ENCODE assay signal across 19 cellular contexts in genomic region chr11:87425943-87426342, GRCh38.
DNase-seq lines count a peak whose midpoint lies in the region; ATAC-seq and TF ChIP-seq lines count a peak whose summit lies in the region.
"Had no signal": no experiment of that assay in that cellular context is flagged by ENCODE, and none has a peak within 500 bp of the region (broad histone marks: within the 10 kb centered on the region; RNA-seq: fewer than 3 reads in every experiment).

No MANE protein-coding gene starts in this region.

- no peaks in the 10 kb centered on the region for H3K9me2 ChIP-seq in MM.1S (replicated peaks; ENCODE audit: insufficient read depth, low read length)

- H3K36me3 ChIP-seq in osteoblast (ENCODE audit: insufficient read depth, low read length), result no peaks in the 10 kb centered on the region
- no peaks in the 10 kb centered on the region for H3K36me3 ChIP-seq in MM.1S (replicated peaks; ENCODE audit: insufficient read depth, low read length)
- H3K36me3 ChIP-seq: neutrophil, upper lobe of left lung had no signal

- no peak for ATAC-seq in HG03196 (IDR thresholded peaks at IDR 0.05; ENCODE audit: unreplicated experiment)

- no peaks in the 10 kb centered on the region for H3K9me3 ChIP-seq in osteoblast (ENCODE audit: low read depth, low read length)
- no peaks in the 10 kb centered on the region for H3K9me3 ChIP-seq in MM.1S (replicated peaks; ENCODE audit: insufficient read depth, low read length)
- H3K9me3 ChIP-seq: neutrophil, upper lobe of left lung had no signal

- TF ChIP-seq CTCF in osteoblast (IDR thresholded peaks at IDR 0.05; ENCODE audit: extremely low read depth, low read depth, low read length) (no peak), MM.1S (IDR thresholded peaks at IDR 0.05; ENCODE audit: low read length) (no peak)

- H3K4me2 ChIP-seq in osteoblast (ENCODE audit: insufficient read depth, low read length), result no peak overlapping the region
- H3K4me2 ChIP-seq in MM.1S (ENCODE audit: low read depth, low read length), result no peak overlapping the region

- DNase-seq in ELR (ENCODE audit: low read depth) (peak; percentile 64), LHCN-M2 (ENCODE audit: low read depth) (peak; percentile 41), dedifferentiated amniotic fluid mesenchymal stem cell (ENCODE audit: extremely low spot score) (peak; percentile 46), osteoblast (ENCODE audit: insufficient read length, low spot score, missing footprints) (peak; percentile 17), MM.1S (no peak), ACHN (no peak), HEK293T (ENCODE audit: extremely low spot score) (no peak)
- DNase-seq: activated CD4-positive, alpha-beta T cell treated with anti-CD3 and anti-CD28 coated beads for 1 hour; DND-41; Kasumi-1; NCI-H1417; NCI-H2107; NCI-H526 treated with DMSO at 0.1 percent for 48 hours; Right ventricle myocardium superior; stimulated activated CD8-positive, alpha-beta memory T cell treated with anti-CD3 and anti-CD28 coated beads, Interleukin-4, amount 100 ng/mL, for 48 hours; SW 1271; upper lobe of left lung had no signal

- H2AFZ ChIP-seq in osteoblast (ENCODE audit: low read length), result no peak overlapping the region
- no peak overlapping the region for H2AFZ ChIP-seq in MM.1S (ENCODE audit: low read length)

- in situ Hi-C loops in ACHN (cut with HindIII; ENCODE audit: low pct_ligation_motif_present, low pct_unique_long_range_greater_than_20kb, low sequenced_read_pairs), result no loop called here

- no peaks in the 10 kb centered on the region for H3F3A ChIP-seq in MM.1S (ENCODE audit: insufficient read depth, low read length)

- H3K9ac ChIP-seq in MM.1S (ENCODE audit: low read length), result no peak overlapping the region

- H4K20me1 ChIP-seq in osteoblast (ENCODE audit: insufficient read depth, low read length) (no peaks in the 10 kb centered on the region), MM.1S (ENCODE audit: insufficient read depth, low read length) (no peaks in the 10 kb centered on the region)

- peak overlapping the region; percentile 75 for H3K27ac ChIP-seq in osteoblast (ENCODE audit: low read depth, low read length)
- no peak overlapping the region for H3K27ac ChIP-seq in MM.1S (ENCODE audit: low read length)
- H3K27ac ChIP-seq: neutrophil, upper lobe of left lung had no signal

- CTCF ChIA-PET in HEK293T (lab: Yijun Ruan, JAX), result no interaction called here

- H3K4me1 ChIP-seq in osteoblast (ENCODE audit: insufficient read depth, low read length) (peaks cover 48% of the 10 kb centered on the region), MM.1S (ENCODE audit: low read length) (no peaks in the 10 kb centered on the region)
- H3K4me1 ChIP-seq: upper lobe of left lung had no signal

- POLR2A ChIA-PET in HEK293T (lab: Yijun Ruan, JAX), result no interaction called here

- H3K4me3 ChIP-seq in osteoblast (ENCODE audit: insufficient read depth, low read length) (no peak overlapping the region), MM.1S (ENCODE audit: low read length) (no peak overlapping the region)
- H3K4me3 ChIP-seq: upper lobe of left lung had no signal

- H3K79me2 ChIP-seq in osteoblast (ENCODE audit: insufficient read depth, low read length) (no peaks in the 10 kb centered on the region), MM.1S (ENCODE audit: low read length) (no peaks in the 10 kb centered on the region)

- H3K27me3 ChIP-seq in osteoblast (ENCODE audit: insufficient read depth, low read length) (no peaks in the 10 kb centered on the region), MM.1S (replicated peaks; ENCODE audit: insufficient read depth, low read length) (no peaks in the 10 kb centered on the region)
- H3K27me3 ChIP-seq: neutrophil, upper lobe of left lung had no signal

TF ChIP-seq in HEK293T, 16 proteins besides CTCF, POLR2A, EP300 and RAD21:
- TF ChIP-seq CTBP1 (IDR thresholded peaks at IDR 0.05; ENCODE audit: borderline replicate concordance) (no peak), SP1 (IDR thresholded peaks at IDR 0.05) (no peak), HDGF (IDR thresholded peaks at IDR 0.05; ENCODE audit: borderline replicate concordance) (no peak), NFRKB (IDR thresholded peaks at IDR 0.05) (no peak), ARNT (IDR thresholded peaks at IDR 0.05) (no peak), LEF1 (IDR thresholded peaks at IDR 0.05; ENCODE audit: borderline replicate concordance) (no peak), FOXK2 (IDR thresholded peaks at IDR 0.05) (no peak), FOXA1 (IDR thresholded peaks at IDR 0.05) (no peak), SUZ12 (IDR thresholded peaks at IDR 0.05) (no peak), ZNF384 (IDR thresholded peaks at IDR 0.05) (no peak), FOXM1 (IDR thresholded peaks at IDR 0.05; ENCODE audit: borderline replicate concordance) (no peak), ELF4 (IDR thresholded peaks at IDR 0.05) (no peak), BHLHE40 (IDR thresholded peaks at IDR 0.05; ENCODE audit: borderline replicate concordance) (no peak), PKNOX1 (IDR thresholded peaks at IDR 0.05) (no peak), TARDBP (IDR thresholded peaks at IDR 0.05) (no peak), L3MBTL2 (conservative IDR thresholded peaks at IDR 0.05) (no peak)

Comparison
In these comparisons a context has a peak if more than half of its experiments do, and no peak if none do; other contexts are left out.
1. DNase-seq: peak in ELR (single experiment), LHCN-M2 (single experiment), dedifferentiated amniotic fluid mesenchymal stem cell (single experiment) and osteoblast (single experiment); none in MM.1S (single experiment), ACHN (single experiment) and HEK293T (single experiment).